ENCODE assay signal across 24 cellular contexts in the genomic region with DNA sequence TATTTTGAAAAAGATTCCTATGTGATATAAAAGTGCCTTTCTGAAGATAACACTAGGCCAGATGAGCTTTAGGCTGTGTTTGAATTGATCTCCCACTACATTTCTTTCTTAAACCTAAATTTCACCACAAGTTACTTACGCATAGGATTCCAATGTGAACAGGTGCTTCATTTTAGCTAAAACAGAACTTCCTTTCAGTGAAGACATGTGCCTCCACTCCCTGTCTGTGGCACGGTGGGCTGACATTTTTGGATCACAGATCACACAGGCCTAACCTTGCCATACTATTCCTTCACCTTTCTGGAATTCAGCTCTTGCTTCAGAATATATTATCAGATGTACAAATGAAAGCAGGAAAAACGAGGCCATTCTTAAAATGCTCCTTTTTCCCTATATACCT.
"Had no signal": no experiment of that assay in that cellular context is flagged by ENCODE, and none has a peak within 500 bp of the region (broad histone marks: within the 10 kb centered on the region; RNA-seq: fewer than 3 reads in every experiment).

No MANE protein-coding gene starts in this region.

- H3K27ac ChIP-seq: colonic mucosa, coronary artery, dorsolateral prefrontal cortex, epithelial cell of prostate, esophagus muscularis mucosa, esophagus squamous epithelium, foreskin keratinocyte, gastrocnemius medialis, gastroesophageal sphincter, heart left ventricle, heart right ventricle had no signal

- H3K9me3 ChIP-seq: colonic mucosa, esophagus muscularis mucosa, esophagus squamous epithelium, gastrocnemius medialis, gastroesophageal sphincter, heart left ventricle, heart right ventricle had no signal

- ATAC-seq: effector memory CD8-positive, alpha-beta T cell; esophagus mucosa; foreskin keratinocyte; gastrocnemius medialis; gastroesophageal sphincter; heart left ventricle; heart right ventricle had no signal

- H3K4me3 ChIP-seq: colonic mucosa, coronary artery, dorsolateral prefrontal cortex, esophagus muscularis mucosa, esophagus squamous epithelium, gastrocnemius medialis, gastroesophageal sphincter, heart left ventricle, heart right ventricle had no signal

- H3K36me3 ChIP-seq: colonic mucosa, esophagus muscularis mucosa, esophagus squamous epithelium, gastrocnemius medialis, gastroesophageal sphincter, heart left ventricle, heart right ventricle had no signal

- DNase-seq: colonic mucosa; cortex of kidney; dermis blood vessel endothelial cell; dorsolateral prefrontal cortex; effector CD4-positive, alpha-beta T cell; effector CD8-positive, alpha-beta T cell; effector memory CD4-positive, alpha-beta T cell; effector memory CD8-positive, alpha-beta T cell; endodermal cell; erythroblast; esophagus squamous epithelium; foreskin fibroblast; foreskin keratinocyte; foreskin melanocyte; gastrocnemius medialis; glutamatergic neuron; head of caudate nucleus; heart left ventricle; heart right ventricle had no signal

- H3K4me1 ChIP-seq: colonic mucosa, foreskin keratinocyte, gastrocnemius medialis had no signal

- H3K27me3 ChIP-seq: colonic mucosa, dorsolateral prefrontal cortex, esophagus muscularis mucosa, esophagus squamous epithelium, foreskin keratinocyte, gastrocnemius medialis, gastroesophageal sphincter, heart left ventricle, heart right ventricle had no signal
